30 cellular contexts compared by ENCODE assay signal in the genomic region with DNA sequence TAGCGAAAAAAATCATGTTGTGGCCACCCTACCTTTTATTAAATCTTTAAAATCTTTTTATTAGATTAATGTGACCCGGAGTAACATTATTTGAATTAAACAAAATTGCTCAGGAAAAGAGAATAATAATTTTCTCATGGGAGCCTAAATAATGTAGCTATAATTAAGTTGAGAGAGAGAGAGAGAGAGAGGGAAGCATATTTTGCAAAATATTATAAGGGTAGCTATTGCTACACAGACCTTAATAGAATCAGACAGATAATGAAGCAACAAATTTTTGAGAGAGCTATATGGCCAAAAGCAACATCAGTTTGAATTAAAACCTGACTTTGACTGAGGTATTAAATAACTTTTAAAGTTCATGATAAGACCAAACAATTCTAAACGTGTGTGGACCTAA.
"Had no signal": no experiment of that assay in that cellular context is flagged by ENCODE, and none has a peak within 500 bp of the region (broad histone marks: within the 10 kb centered on the region; RNA-seq: fewer than 3 reads in every experiment).

No MANE protein-coding gene starts in this region.

- H3K4me3 ChIP-seq: adrenal gland, ascending aorta, body of pancreas, breast epithelium, cardiac muscle cell had no signal

- ATAC-seq: activated naive CD4-positive, alpha-beta T cell treated with anti-CD3 and anti-CD28 coated beads, Interleukin-2, amount 50 U/mL, for 72 hours; activated naive CD8-positive, alpha-beta T cell treated with anti-CD3 and anti-CD28 coated beads, Interleukin-2, amount 50 U/mL, for 24 hours; activated T-cell treated with anti-CD3 and anti-CD28 coated beads, Interleukin-2, amount 50 U/mL, for 4 hours; activated T-cell treated with anti-CD3 and anti-CD28 coated beads, Interleukin-2, amount 50 U/mL, for 72 hours; activated T-helper 17 cell treated with anti-CD3 and anti-CD28 coated beads, Interleukin-2, amount 50 U/mL, for 72 hours; body of pancreas had no signal

- H3K4me1 ChIP-seq: adrenal gland, ascending aorta, breast epithelium had no signal

- H3K27ac ChIP-seq: adrenal gland, ascending aorta, body of pancreas, brain microvascular endothelial cell, breast epithelium, cardiac muscle cell had no signal

- H3K9me3 ChIP-seq: adrenal gland, ascending aorta, body of pancreas, breast epithelium had no signal

- H3K36me3 ChIP-seq: adrenal gland, ascending aorta, brain microvascular endothelial cell, breast epithelium, cardiac muscle cell had no signal

- DNase-seq: activated effector memory CD4-positive, alpha-beta T cell treated with anti-CD3 and anti-CD28 coated beads, Interleukin-2, amount 50 U/mL, for 16 hours; activated effector memory CD4-positive, alpha-beta T cell treated with Interleukin-2 at 50 U/mL for 16 hours; activated gamma-delta T cell; activated gamma-delta T cell treated with Interleukin-2 at 50 U/mL for 16 hours; activated naive CD4-positive, alpha-beta T cell; activated naive CD4-positive, alpha-beta T cell treated with anti-CD3 and anti-CD28 coated beads for 36 hours; activated naive CD4-positive, alpha-beta T cell treated with anti-CD3 and anti-CD28 coated beads, Interleukin-2, amount 10 ng/mL, durations not matched to agents 7 days and 5 days; activated naive CD4-positive, alpha-beta T cell treated with anti-CD3 and anti-CD28 coated beads, Interleukin-2, amount 50 U/mL, for 16 hours; activated naive CD4-positive, alpha-beta T cell treated with Interleukin-2 at 50 U/mL for 16 hours; activated naive CD8-positive, alpha-beta T cell treated with anti-CD3 and anti-CD28 coated beads for 36 hours; activated naive CD8-positive, alpha-beta T cell treated with anti-CD3 and anti-CD28 coated beads, Interleukin-2, amount 10 ng/mL, durations not matched to agents 7 days and 5 days; activated naive CD8-positive, alpha-beta T cell treated with anti-CD3 and anti-CD28 coated beads, Interleukin-2, amount 50 U/mL, for 24 hours; activated T-cell treated with anti-CD3 and anti-CD28 coated beads, Interleukin-2, amount 50 U/mL, for 24 hours; activated T-cell treated with anti-CD3 and anti-CD28 coated beads, Interleukin-2, amount 50 U/mL, for 4 hours; activated T-cell treated with anti-CD3 and anti-CD28 coated beads, Interleukin-2, amount 50 U/mL, for 48 hours; activated T-cell treated with anti-CD3 and anti-CD28 coated beads, Interleukin-2, amount 50 U/mL, for 72 hours; adrenal gland; amniotic stem cell; amygdala; anterior cingulate cortex; aorta; body of pancreas; brain microvascular endothelial cell; central memory CD4-positive, alpha-beta T cell; cerebellar nuclear complex had no signal

- H3K27me3 ChIP-seq: adrenal gland, ascending aorta, body of pancreas, brain microvascular endothelial cell, breast epithelium, cardiac muscle cell had no signal
